Comparison of ENCODE assay signal across 24 cellular contexts in the genomic region with DNA sequence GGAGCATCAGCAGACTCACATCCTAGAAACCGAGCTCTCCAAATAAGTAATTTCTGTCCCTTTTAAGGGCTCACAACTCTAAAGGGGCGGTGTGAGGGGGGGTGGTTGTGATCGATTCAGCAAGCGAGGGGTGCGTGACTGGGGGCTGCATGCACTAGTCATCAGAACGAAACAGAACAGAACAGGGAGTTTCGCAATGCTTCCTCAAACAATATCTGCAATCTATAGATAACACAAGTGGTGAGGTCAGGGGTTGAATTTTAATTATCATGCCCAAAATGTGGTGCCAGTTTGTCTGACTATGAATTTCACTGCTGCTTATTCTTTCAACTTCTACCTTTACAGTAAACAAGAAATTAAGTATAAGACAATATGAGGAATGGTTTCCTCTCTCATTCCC.
"Had no signal": no experiment of that assay in that cellular context is flagged by ENCODE, and none has a peak within 500 bp of the region (broad histone marks: within the 10 kb centered on the region; RNA-seq: fewer than 3 reads in every experiment).

No MANE protein-coding gene starts in this region.

- H3K4me1 ChIP-seq: foreskin keratinocyte, psoas muscle, right atrium auricular region, upper lobe of left lung had no signal

- H3K4me1 Mint-ChIP-seq: activated CD4-positive, alpha-beta T cell treated with anti-CD3 and anti-CD28 coated beads, Interleukin-2, amount 10 ng/mL, durations not matched to agents 7 days and 5 days; activated naive CD8-positive, alpha-beta T cell treated with anti-CD3 and anti-CD28 coated beads for 36 hours; naive thymus-derived CD8-positive, alpha-beta T cell had no signal

- DNase-seq: activated CD4-positive, alpha-beta T cell treated with anti-CD3 and anti-CD28 coated beads, Interleukin-2, amount 10 ng/mL, durations not matched to agents 7 days and 5 days; activated CD4-positive, CD25-positive, alpha-beta regulatory T cell treated with anti-CD3 and anti-CD28 coated beads, Interleukin-2, amount 50 U/mL, for 72 hours; activated CD8-positive, alpha-beta T cell treated with anti-CD3 and anti-CD28 coated beads, Interleukin-2, amount 10 ng/mL, durations not matched to agents 7 days and 5 days; activated naive CD4-positive, alpha-beta T cell treated with Interleukin-2 at 50 U/mL for 16 hours; activated naive CD8-positive, alpha-beta T cell treated with anti-CD3 and anti-CD28 coated beads for 36 hours; activated T-cell treated with anti-CD3 and anti-CD28 coated beads, Interleukin-2, amount 50 U/mL, for 24 hours; central memory CD4-positive, alpha-beta T cell; dermis blood vessel endothelial cell; effector CD8-positive, alpha-beta T cell; foreskin keratinocyte; kidney; naive thymus-derived CD8-positive, alpha-beta T cell; ovary; psoas muscle; stimulated activated CD4-positive, alpha-beta T cell treated with anti-CD3 and anti-CD28 coated beads, Interleukin-4, amount 100 ng/mL, for 24 hours; stimulated activated naive CD4-positive, alpha-beta T cell treated with Interleukin-2 at 50 U/mL for 16 hours; T1000; upper lobe of left lung; WERI-Rb-1 had no signal

- H3K27ac ChIP-seq: foreskin keratinocyte, ovary, psoas muscle, right atrium auricular region, upper lobe of left lung, WERI-Rb-1 had no signal

- H3K36me3 ChIP-seq: ovary, right atrium auricular region, upper lobe of left lung, WERI-Rb-1 had no signal

- H3K27me3 ChIP-seq: foreskin keratinocyte, ovary, right atrium auricular region, upper lobe of left lung had no signal

- FAIRE-seq: astrocyte, kidney had no signal

- H3K36me3 Mint-ChIP-seq: activated naive CD8-positive, alpha-beta T cell treated with anti-CD3 and anti-CD28 coated beads for 36 hours; naive thymus-derived CD8-positive, alpha-beta T cell had no signal

- H3K4me3 ChIP-seq: lung, ovary, psoas muscle, right atrium auricular region, upper lobe of left lung had no signal

- H3K9me3 ChIP-seq: ovary, psoas muscle, right atrium auricular region, upper lobe of left lung had no signal

- ATAC-seq: activated CD8-positive, alpha-beta T cell treated with anti-CD3 and anti-CD28 coated beads, Interleukin-2, amount 10 ng/mL, durations not matched to agents 7 days and 5 days; foreskin keratinocyte; left lobe of liver; naive thymus-derived CD8-positive, alpha-beta T cell; psoas muscle had no signal

- H3K27me3 Mint-ChIP-seq: activated CD4-positive, alpha-beta T cell treated with anti-CD3 and anti-CD28 coated beads, Interleukin-2, amount 10 ng/mL, durations not matched to agents 7 days and 5 days; activated naive CD8-positive, alpha-beta T cell treated with anti-CD3 and anti-CD28 coated beads for 36 hours; activated T-cell treated with anti-CD3 and anti-CD28 coated beads, Interleukin-2, amount 50 U/mL, for 24 hours; naive thymus-derived CD8-positive, alpha-beta T cell had no signal

- H3K27ac Mint-ChIP-seq: activated CD4-positive, alpha-beta T cell treated with anti-CD3 and anti-CD28 coated beads, Interleukin-2, amount 10 ng/mL, durations not matched to agents 7 days and 5 days; activated CD8-positive, alpha-beta T cell treated with anti-CD3 and anti-CD28 coated beads, Interleukin-2, amount 10 ng/mL, durations not matched to agents 7 days and 5 days; activated naive CD8-positive, alpha-beta T cell treated with anti-CD3 and anti-CD28 coated beads for 36 hours; activated T-cell treated with anti-CD3 and anti-CD28 coated beads, Interleukin-2, amount 50 U/mL, for 24 hours; activated T-helper 2 cell treated with anti-CD3 and anti-CD28 coated beads, Interferon-gamma antibody, Interleukin-2, Interleukin-4, amounts not matched to agents 10 μg/mL and 5 μg/mL and 100 μg/mL, durations not matched to agents 14 hours and 24 hours and 36 hours; naive thymus-derived CD8-positive, alpha-beta T cell had no signal

- H3K4me3 Mint-ChIP-seq: activated CD4-positive, alpha-beta T cell treated with anti-CD3 and anti-CD28 coated beads, Interleukin-2, amount 10 ng/mL, durations not matched to agents 7 days and 5 days; activated CD8-positive, alpha-beta T cell treated with anti-CD3 and anti-CD28 coated beads, Interleukin-2, amount 10 ng/mL, durations not matched to agents 7 days and 5 days; activated naive CD8-positive, alpha-beta T cell treated with anti-CD3 and anti-CD28 coated beads for 36 hours; activated T-cell treated with anti-CD3 and anti-CD28 coated beads, Interleukin-2, amount 50 U/mL, for 24 hours; naive thymus-derived CD8-positive, alpha-beta T cell had no signal
